In the genomic region with DNA sequence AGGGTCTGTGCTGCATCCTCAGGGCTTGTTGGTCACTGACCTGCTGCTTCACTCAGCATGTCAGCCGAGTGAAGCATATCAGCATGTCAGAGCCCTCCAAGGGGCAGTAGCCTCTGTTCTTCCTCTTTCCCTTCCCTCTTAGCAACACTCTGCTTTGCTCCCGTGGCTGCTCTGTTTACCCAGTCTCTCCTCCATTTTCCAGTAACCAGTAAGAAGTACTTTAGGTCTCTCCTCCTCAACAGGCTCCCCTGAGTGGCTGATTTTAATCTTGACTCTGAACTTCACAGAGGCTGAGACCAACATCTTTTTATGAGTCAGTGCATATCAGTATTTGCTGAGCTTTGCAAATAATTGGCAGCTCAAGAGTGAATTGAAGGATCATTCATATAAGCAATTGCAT, we compare ENCODE assay signal across 11 cellular contexts. TPM values are rescaled to one million over a fixed set of nuclear protein-coding genes. Genes with fewer than 3 reads are reported as not detected.
DNase-seq lines count a peak whose midpoint lies in the region; ATAC-seq and TF ChIP-seq lines count a peak whose summit lies in the region.
"Had no signal": no experiment of that assay in that cellular context is flagged by ENCODE, and none has a peak within 500 bp of the region (broad histone marks: within the 10 kb centered on the region; RNA-seq: fewer than 3 reads in every experiment).

No MANE protein-coding gene starts in this region.

- H3K36me3 Mint-ChIP-seq in activated naive CD8-positive, alpha-beta T cell treated with anti-CD3 and anti-CD28 coated beads, Interleukin-2, amount 10 ng/mL, durations not matched to agents 7 days and 5 days: peaks cover 2% of the 10 kb centered on the region
- no peaks in the 10 kb centered on the region for H3K36me3 Mint-ChIP-seq in mesothelial cell of epicardium

- H3K4me3 ChIP-seq in stomach: no peak overlapping the region
- H3K4me3 ChIP-seq: esophagus squamous epithelium, SK-N-MC had no signal

- no peak overlapping the region for H3K4me3 Mint-ChIP-seq in activated naive CD8-positive, alpha-beta T cell treated with anti-CD3 and anti-CD28 coated beads, Interleukin-2, amount 10 ng/mL, durations not matched to agents 7 days and 5 days
- no peak overlapping the region for H3K4me3 Mint-ChIP-seq in mesothelial cell of epicardium

- H3K27me3 ChIP-seq in stomach: no peaks in the 10 kb centered on the region
- H3K27me3 ChIP-seq: esophagus squamous epithelium had no signal

- H3K27me3 Mint-ChIP-seq in activated naive CD8-positive, alpha-beta T cell treated with anti-CD3 and anti-CD28 coated beads, Interleukin-2, amount 10 ng/mL, durations not matched to agents 7 days and 5 days: no peaks in the 10 kb centered on the region
- H3K27me3 Mint-ChIP-seq in mesothelial cell of epicardium (ENCODE audit: low read depth): no peaks in the 10 kb centered on the region

- POLR2A ChIA-PET in activated naive CD8-positive, alpha-beta T cell treated with anti-CD3 and anti-CD28 coated beads, Interleukin-2, amount 10 ng/mL, durations not matched to agents 7 days and 5 days (lab: Charles Lee): no interaction called here

- intact Hi-C loops in stomach (cut with DNase I; ENCODE audit: low total_unique reads): no loop called here

- H3K27ac ChIP-seq in stomach: peak overlapping the region in 2 of 5 donors; percentile 14 to 46
- H3K27ac ChIP-seq: SK-N-MC had no signal

- H3K9me3 Mint-ChIP-seq in activated naive CD8-positive, alpha-beta T cell treated with anti-CD3 and anti-CD28 coated beads, Interleukin-2, amount 10 ng/mL, durations not matched to agents 7 days and 5 days: no peaks in the 10 kb centered on the region
- H3K9me3 Mint-ChIP-seq in mesothelial cell of epicardium: peaks cover 3% of the 10 kb centered on the region

- WGBS in stomach, 5 donors: 17 to 35% (median 29%) methylated on average over 2 of the region's 2 CpGs

- TF ChIP-seq CTCF in mesothelial cell of epicardium (IDR thresholded peaks at IDR 0.05; ENCODE audit: unreplicated experiment) (no peak), stomach (IDR thresholded peaks at IDR 0.05) (no peak)

- peak; percentile 25 for DNase-seq in EH (ENCODE audit: low read depth)
- DNase-seq in NAMALWA (ENCODE audit: low spot score): peak; percentile 49
- DNase-seq in activated naive CD8-positive, alpha-beta T cell treated with anti-CD3 and anti-CD28 coated beads, Interleukin-2, amount 10 ng/mL, durations not matched to agents 7 days and 5 days: no peak
- no peak for DNase-seq in mesothelial cell of epicardium (ENCODE audit: low spot score in 2 of 2, unreplicated experiment in 2 of 2)
- DNase-seq in stomach: no peak
- DNase-seq in stimulated activated naive CD4-positive, alpha-beta T cell (lab: John Stamatoyannopoulos, UW): no peak
- DNase-seq: activated naive CD4-positive, alpha-beta T cell; esophagus squamous epithelium had no signal

- TF ChIP-seq EP300 in stomach (IDR thresholded peaks at IDR 0.05): no peak

- no peaks in the 10 kb centered on the region for H3K36me3 ChIP-seq in stomach
- H3K36me3 ChIP-seq: esophagus squamous epithelium had no signal

- TF ChIP-seq POLR2A in stomach (IDR thresholded peaks at IDR 0.05): no peak

- ATAC-seq in activated naive CD8-positive, alpha-beta T cell treated with anti-CD3 and anti-CD28 coated beads, Interleukin-2, amount 10 ng/mL, durations not matched to agents 7 days and 5 days (ENCODE audit: low read depth): no peak
- ATAC-seq in GM21619 (IDR thresholded peaks at IDR 0.05; ENCODE audit: unreplicated experiment) (no peak), GM19035 (IDR thresholded peaks at IDR 0.05; ENCODE audit: unreplicated experiment) (no peak)

- H3K27ac Mint-ChIP-seq in activated naive CD8-positive, alpha-beta T cell treated with anti-CD3 and anti-CD28 coated beads, Interleukin-2, amount 10 ng/mL, durations not matched to agents 7 days and 5 days: peak overlapping the region; percentile 51
- H3K27ac Mint-ChIP-seq in mesothelial cell of epicardium: peak overlapping the region; percentile 25

- peaks cover 5 to 57% (median 14%) of the 10 kb centered on the region in 4 donors for H3K4me1 ChIP-seq in stomach

- peaks cover 27% of the 10 kb centered on the region for H3K4me1 Mint-ChIP-seq in activated naive CD8-positive, alpha-beta T cell treated with anti-CD3 and anti-CD28 coated beads, Interleukin-2, amount 10 ng/mL, durations not matched to agents 7 days and 5 days
- H3K4me1 Mint-ChIP-seq in mesothelial cell of epicardium: peaks cover 50% of the 10 kb centered on the region

- no peaks in the 10 kb centered on the region for H3K9me3 ChIP-seq in stomach
- H3K9me3 ChIP-seq: esophagus squamous epithelium had no signal

RNA-seq across cellular contexts. Expression of a gene that starts 18.6 kb away (rescaled TPM):
- 1 to 10 TPM; 5.3 to 6.3 TPM for total RNA-seq in activated naive CD8-positive, alpha-beta T cell treated with anti-CD3 and anti-CD28 coated beads, Interleukin-2, amount 10 ng/mL, durations not matched to agents 7 days and 5 days
- total RNA-seq in mesothelial cell of epicardium (0.42 to 0.52 TPM (median 0.51 TPM) in 3 replicates), stomach (10 to 100 TPM in 1 of 5 donors, 1 to 10 TPM in 3, not detected in 1; 4.2 to 20.4 (median 7.2) TPM)
- polyA plus RNA-seq in stomach: 1 to 10 TPM in 2 of 3 donors, under 1 TPM in 1; 0.37 to 2.6 (median 1.7) TPM

Comparison
In these comparisons a context has a peak if more than half of its experiments do, and no peak if none do; other contexts are left out.
1. DNase-seq: peak in EH (single experiment) and NAMALWA (single experiment); none in activated naive CD8-positive, alpha-beta T cell treated with anti-CD3 and anti-CD28 coated beads, Interleukin-2, amount 10 ng/mL, durations not matched to agents 7 days and 5 days (single experiment), mesothelial cell of epicardium (0 of 2), stomach (single experiment) and stimulated activated naive CD4-positive, alpha-beta T cell (0 of 6).